Comparison of ENCODE assay signal across 1 cellular context in the genomic region with DNA sequence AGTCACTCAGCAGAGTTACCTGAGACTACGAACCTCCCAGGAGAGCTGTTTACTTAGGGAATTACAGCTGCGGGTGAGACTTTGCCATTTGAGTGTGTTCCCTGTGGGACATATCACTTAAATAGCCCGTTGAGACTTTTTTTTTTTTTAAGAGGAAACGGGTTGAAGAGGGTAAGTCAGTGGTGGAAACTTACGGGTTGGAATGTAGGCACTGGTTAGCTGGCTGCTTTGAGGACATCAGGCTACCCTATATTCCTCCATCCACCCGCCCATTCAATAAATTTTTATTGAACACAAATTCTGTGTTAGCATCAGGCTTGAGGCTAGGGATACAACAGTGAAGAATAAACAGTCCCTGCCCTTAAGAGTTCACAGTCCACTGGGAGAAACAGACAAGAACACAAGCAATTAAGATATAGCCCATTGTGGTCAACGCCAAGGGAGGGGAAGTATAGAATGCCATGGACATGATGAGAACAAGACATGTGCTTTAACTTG.
TF ChIP-seq lines count a peak whose summit lies in the region.

No MANE protein-coding gene starts in this region.

TF ChIP-seq in HepG2, 621 proteins besides CTCF, POLR2A, EP300 and RAD21 (continued from another document):
- TF ChIP-seq, protein P1, sequence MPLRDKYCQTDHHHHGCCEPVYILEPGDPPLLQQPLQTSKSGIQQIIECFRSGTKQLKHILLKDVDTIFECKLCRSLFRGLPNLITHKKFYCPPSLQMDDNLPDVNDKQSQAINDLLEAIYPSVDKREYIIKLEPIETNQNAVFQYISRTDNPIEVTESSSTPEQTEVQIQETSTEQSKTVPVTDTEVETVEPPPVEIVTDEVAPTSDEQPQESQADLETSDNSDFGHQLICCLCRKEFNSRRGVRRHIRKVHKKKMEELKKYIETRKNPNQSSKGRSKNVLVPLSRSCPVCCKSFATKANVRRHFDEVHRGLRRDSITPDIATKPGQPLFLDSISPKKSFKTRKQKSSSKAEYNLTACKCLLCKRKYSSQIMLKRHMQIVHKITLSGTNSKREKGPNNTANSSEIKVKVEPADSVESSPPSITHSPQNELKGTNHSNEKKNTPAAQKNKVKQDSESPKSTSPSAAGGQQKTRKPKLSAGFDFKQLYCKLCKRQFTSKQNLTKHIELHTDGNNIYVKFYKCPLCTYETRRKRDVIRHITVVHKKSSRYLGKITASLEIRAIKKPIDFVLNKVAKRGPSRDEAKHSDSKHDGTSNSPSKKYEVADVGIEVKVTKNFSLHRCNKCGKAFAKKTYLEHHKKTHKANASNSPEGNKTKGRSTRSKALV (CRISPR knock-in tag; IDR thresholded peaks at IDR 0.05) = no peak
- TF ChIP-seq, protein P2, sequence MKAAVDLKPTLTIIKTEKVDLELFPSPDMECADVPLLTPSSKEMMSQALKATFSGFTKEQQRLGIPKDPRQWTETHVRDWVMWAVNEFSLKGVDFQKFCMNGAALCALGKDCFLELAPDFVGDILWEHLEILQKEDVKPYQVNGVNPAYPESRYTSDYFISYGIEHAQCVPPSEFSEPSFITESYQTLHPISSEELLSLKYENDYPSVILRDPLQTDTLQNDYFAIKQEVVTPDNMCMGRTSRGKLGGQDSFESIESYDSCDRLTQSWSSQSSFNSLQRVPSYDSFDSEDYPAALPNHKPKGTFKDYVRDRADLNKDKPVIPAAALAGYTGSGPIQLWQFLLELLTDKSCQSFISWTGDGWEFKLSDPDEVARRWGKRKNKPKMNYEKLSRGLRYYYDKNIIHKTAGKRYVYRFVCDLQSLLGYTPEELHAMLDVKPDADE (CRISPR knock-in tag; IDR thresholded peaks at IDR 0.05) = no peak
- TF ChIP-seq XBP1 (CRISPR knock-in tag; IDR thresholded peaks at IDR 0.05) = no peak
- TF ChIP-seq NBN (conservative IDR thresholded peaks at IDR 0.05) = no peak
- no peak for TF ChIP-seq SOX6 (IDR thresholded peaks at IDR 0.05)
- no peak for TF ChIP-seq SOX6 (CRISPR knock-in tag; IDR thresholded peaks at IDR 0.05)
- TF ChIP-seq NCOA1 (CRISPR knock-in tag; IDR thresholded peaks at IDR 0.05) = no peak
- TF ChIP-seq ZBTB20 (CRISPR knock-in tag; IDR thresholded peaks at IDR 0.05; ENCODE audit: borderline replicate concordance, low read depth) = no peak
- no peak for TF ChIP-seq FOXO1 (CRISPR knock-in tag; IDR thresholded peaks at IDR 0.05)
- no peak for TF ChIP-seq ONECUT2 (CRISPR knock-in tag; IDR thresholded peaks at IDR 0.05)
- TF ChIP-seq NKX3-1 (CRISPR knock-in tag; IDR thresholded peaks at IDR 0.05) = no peak
- TF ChIP-seq, protein P3, sequence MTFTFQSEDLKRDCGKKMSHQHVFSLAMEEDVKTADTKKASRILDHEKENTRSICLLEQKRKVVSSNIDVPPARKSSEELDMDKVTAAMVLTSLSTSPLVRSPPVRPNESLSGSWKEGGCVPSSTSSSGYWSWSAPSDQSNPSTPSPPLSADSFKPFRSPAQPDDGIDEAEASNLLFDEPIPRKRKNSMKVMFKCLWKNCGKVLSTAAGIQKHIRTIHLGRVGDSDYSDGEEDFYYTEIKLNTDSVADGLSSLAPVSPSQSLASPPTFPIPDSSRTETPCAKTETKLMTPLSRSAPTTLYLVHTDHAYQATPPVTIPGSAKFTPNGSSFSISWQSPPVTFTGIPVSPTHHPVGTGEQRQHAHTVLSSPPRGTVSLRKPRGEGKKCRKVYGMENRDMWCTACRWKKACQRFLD (CRISPR knock-in tag; IDR thresholded peaks at IDR 0.05; ENCODE audit: borderline replicate concordance) = no peak
- TF ChIP-seq HNRNPUL1 (IDR thresholded peaks at IDR 0.05; ENCODE audit: low read depth, low read length) = no peak
- no peak for TF ChIP-seq TCF12 (IDR thresholded peaks at IDR 0.05)
- no peak for TF ChIP-seq TCF12 (CRISPR knock-in tag; IDR thresholded peaks at IDR 0.05)
